8 cellular contexts compared by ENCODE assay signal in the genomic region with DNA sequence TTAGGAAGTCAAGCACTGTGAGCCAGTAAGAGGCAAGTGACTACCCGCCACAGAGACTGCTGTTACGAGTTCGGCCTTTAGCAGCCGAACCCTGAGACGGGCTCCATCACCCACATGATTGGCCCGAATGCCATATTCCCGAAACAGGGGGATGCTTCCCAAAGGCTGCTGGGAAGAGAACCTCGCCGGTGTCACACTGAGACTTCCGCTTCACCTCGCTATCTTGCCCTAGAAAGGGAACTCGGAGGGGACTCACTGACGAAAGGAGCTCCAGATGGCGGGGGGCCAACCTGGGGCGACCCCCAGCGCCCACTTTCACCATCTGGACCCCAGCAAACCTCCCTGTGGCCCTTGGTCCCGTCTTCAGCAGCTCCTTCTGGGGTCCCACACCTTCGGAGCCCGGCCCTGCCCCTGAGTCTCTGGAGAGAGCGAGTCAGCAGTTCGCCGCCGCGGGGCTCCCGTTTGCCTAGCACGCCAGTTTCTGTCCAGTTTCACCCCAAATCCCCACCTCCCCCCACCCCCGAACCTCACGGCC. TPM values are rescaled to one million over a fixed set of nuclear protein-coding genes. Genes with fewer than 3 reads are reported as not detected.
DNase-seq lines count a peak whose midpoint lies in the region; ATAC-seq and TF ChIP-seq lines count a peak whose summit lies in the region.

No MANE protein-coding gene starts in this region.

- H3K4me2 ChIP-seq in neural cell (ENCODE audit: low read length) = no peak overlapping the region

- TF ChIP-seq RAD21 in neural cell (conservative IDR thresholded peaks at IDR 0.05) = no peak

- no peaks in the 10 kb centered on the region for H3K9me3 Mint-ChIP-seq in activated T-cell treated with anti-CD3 and anti-CD28 coated beads, Interleukin-2, amount 50 U/mL, for 24 hours

- H3K27me3 Mint-ChIP-seq in activated T-cell treated with anti-CD3 and anti-CD28 coated beads, Interleukin-2, amount 50 U/mL, for 24 hours = peaks cover 3% of the 10 kb centered on the region

- no peak overlapping the region for H3K9ac ChIP-seq in neural cell (ENCODE audit: low read length)

- H3K4me1 ChIP-seq in urinary bladder (ENCODE audit: insufficient read depth) = no peaks in the 10 kb centered on the region

- ATAC-seq in GM21737 (IDR thresholded peaks at IDR 0.05; ENCODE audit: unreplicated experiment) = peak; percentile 26

- H4K20me1 ChIP-seq in neural cell (ENCODE audit: insufficient read depth) = no peaks in the 10 kb centered on the region

- H3K27me3 ChIP-seq in neural cell (ENCODE audit: insufficient read depth, low read depth, low read length) = no peaks in the 10 kb centered on the region

- DNase-seq in G401 (ENCODE audit: low spot score) = peak; percentile 71
- peak; percentile 59 for DNase-seq in KBM-7
- no peak for DNase-seq in activated T-cell treated with anti-CD3 and anti-CD28 coated beads, Interleukin-2, amount 50 U/mL, for 24 hours
- DNase-seq in fibroblast of mammary gland (ENCODE audit: low read depth) = peak; percentile 38
- DNase-seq in ACHN = no peak

- no peaks in the 10 kb centered on the region for H3K9me3 ChIP-seq in neural cell (ENCODE audit: low read length)

- peaks cover 50% of the 10 kb centered on the region for H3K36me3 Mint-ChIP-seq in activated T-cell treated with anti-CD3 and anti-CD28 coated beads, Interleukin-2, amount 50 U/mL, for 24 hours (ENCODE audit: low read depth)

- H2AFZ ChIP-seq in neural cell (ENCODE audit: low read depth, low read length) = no peak overlapping the region

- TF ChIP-seq CTCF in fibroblast of mammary gland (conservative IDR thresholded peaks at IDR 0.05; ENCODE audit: control insufficient read depth, insufficient read depth, low read depth, low read length) = no peak
- TF ChIP-seq CTCF in neural cell (IDR thresholded peaks at IDR 0.05; ENCODE audit: poor library complexity, severe bottlenecking) = no peak

- H3K4me1 Mint-ChIP-seq in activated T-cell treated with anti-CD3 and anti-CD28 coated beads, Interleukin-2, amount 50 U/mL, for 24 hours (ENCODE audit: low read depth) = peaks cover 51% of the 10 kb centered on the region

- TF ChIP-seq EP300 in neural cell (conservative IDR thresholded peaks at IDR 0.05; ENCODE audit: poor library complexity, severe bottlenecking) = no peak

- H3K27ac ChIP-seq in neural cell (ENCODE audit: low read length) = no peak overlapping the region
- H3K27ac ChIP-seq in urinary bladder (ENCODE audit: low read depth) = peak overlapping the region; percentile 80

- no peaks in the 10 kb centered on the region for H3K9me2 ChIP-seq in neural cell (ENCODE audit: insufficient read depth, low read length)

- H3K36me3 ChIP-seq in neural cell (ENCODE audit: insufficient read depth, low read length) (no peaks in the 10 kb centered on the region), urinary bladder (ENCODE audit: insufficient read depth) (peaks cover 2% of the 10 kb centered on the region)

- WGBS in urinary bladder = 1% methylated on average over 28 of the region's 28 CpGs

- peak overlapping the region; percentile 94 for H3K4me3 Mint-ChIP-seq in activated T-cell treated with anti-CD3 and anti-CD28 coated beads, Interleukin-2, amount 50 U/mL, for 24 hours

- H3F3A ChIP-seq in neural cell (ENCODE audit: insufficient read depth, low read length, poor library complexity, severe bottlenecking) = no peaks in the 10 kb centered on the region

- H3K27ac Mint-ChIP-seq in activated T-cell treated with anti-CD3 and anti-CD28 coated beads, Interleukin-2, amount 50 U/mL, for 24 hours = peak overlapping the region; percentile 94

- H3K79me2 ChIP-seq in neural cell (replicated peaks; ENCODE audit: insufficient read depth, low read length) = no peaks in the 10 kb centered on the region

- H3K4me3 ChIP-seq in fibroblast of mammary gland (ENCODE audit: control insufficient read depth, low read depth, low read length) (peak overlapping the region; percentile 82), neural cell (ENCODE audit: low read length) (peak overlapping the region; percentile 54), urinary bladder (ENCODE audit: low read depth, low read length) (peak overlapping the region; percentile 80)

- in situ Hi-C loops in G401 (cut with HindIII; ENCODE audit: low sequenced_read_pairs) = no loop called here
- in situ Hi-C loops in KBM-7 (cut with MboI; ENCODE audit: low pct_unique_long_range_greater_than_20kb, low sequenced_read_pairs) = no loop called here
- in situ Hi-C loops in ACHN (cut with HindIII; ENCODE audit: low pct_ligation_motif_present, low pct_unique_long_range_greater_than_20kb, low sequenced_read_pairs) = no loop called here

TF ChIP-seq in neural cell, 6 proteins besides CTCF, POLR2A, EP300 and RAD21:
- no peak for TF ChIP-seq MXI1 (conservative IDR thresholded peaks at IDR 0.05; ENCODE audit: poor library complexity, severe bottlenecking)
- no peak for TF ChIP-seq EZH2 (IDR thresholded peaks at IDR 0.05; ENCODE audit: borderline replicate concordance, insufficient read depth, low read length, poor library complexity, severe bottlenecking)
- TF ChIP-seq, protein P1, sequence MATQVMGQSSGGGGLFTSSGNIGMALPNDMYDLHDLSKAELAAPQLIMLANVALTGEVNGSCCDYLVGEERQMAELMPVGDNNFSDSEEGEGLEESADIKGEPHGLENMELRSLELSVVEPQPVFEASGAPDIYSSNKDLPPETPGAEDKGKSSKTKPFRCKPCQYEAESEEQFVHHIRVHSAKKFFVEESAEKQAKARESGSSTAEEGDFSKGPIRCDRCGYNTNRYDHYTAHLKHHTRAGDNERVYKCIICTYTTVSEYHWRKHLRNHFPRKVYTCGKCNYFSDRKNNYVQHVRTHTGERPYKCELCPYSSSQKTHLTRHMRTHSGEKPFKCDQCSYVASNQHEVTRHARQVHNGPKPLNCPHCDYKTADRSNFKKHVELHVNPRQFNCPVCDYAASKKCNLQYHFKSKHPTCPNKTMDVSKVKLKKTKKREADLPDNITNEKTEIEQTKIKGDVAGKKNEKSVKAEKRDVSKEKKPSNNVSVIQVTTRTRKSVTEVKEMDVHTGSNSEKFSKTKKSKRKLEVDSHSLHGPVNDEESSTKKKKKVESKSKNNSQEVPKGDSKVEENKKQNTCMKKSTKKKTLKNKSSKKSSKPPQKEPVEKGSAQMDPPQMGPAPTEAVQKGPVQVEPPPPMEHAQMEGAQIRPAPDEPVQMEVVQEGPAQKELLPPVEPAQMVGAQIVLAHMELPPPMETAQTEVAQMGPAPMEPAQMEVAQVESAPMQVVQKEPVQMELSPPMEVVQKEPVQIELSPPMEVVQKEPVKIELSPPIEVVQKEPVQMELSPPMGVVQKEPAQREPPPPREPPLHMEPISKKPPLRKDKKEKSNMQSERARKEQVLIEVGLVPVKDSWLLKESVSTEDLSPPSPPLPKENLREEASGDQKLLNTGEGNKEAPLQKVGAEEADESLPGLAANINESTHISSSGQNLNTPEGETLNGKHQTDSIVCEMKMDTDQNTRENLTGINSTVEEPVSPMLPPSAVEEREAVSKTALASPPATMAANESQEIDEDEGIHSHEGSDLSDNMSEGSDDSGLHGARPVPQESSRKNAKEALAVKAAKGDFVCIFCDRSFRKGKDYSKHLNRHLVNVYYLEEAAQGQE (IDR thresholded peaks at IDR 0.05; ENCODE audit: borderline replicate concordance) = no peak
- no peak for TF ChIP-seq SMC3 (conservative IDR thresholded peaks at IDR 0.05; ENCODE audit: poor library complexity)
- no peak for TF ChIP-seq POLR2AphosphoS5 (IDR thresholded peaks at IDR 0.05)
- no peak for TF ChIP-seq TAF1 (IDR thresholded peaks at IDR 0.05; ENCODE audit: low read depth)

RNA-seq across cellular contexts. Expression of gene HPS1, which starts 0.5 kb away (rescaled TPM):
- 33.1 and 38.8 TPM in 2 replicates for total RNA-seq in G401 (2014; rRNA removed; shearing (Covaris generic))
- polyA plus RNA-seq in neural cell = 1.4 and 1.7 TPM in 2 replicates
- 1.2 and 1.4 TPM in 2 replicates for polyA minus RNA-seq in neural cell
- 14.6 TPM for total RNA-seq in urinary bladder
- polyA plus RNA-seq in urinary bladder = 54.6 TPM

RNA-seq across cellular contexts. Expression of gene PYROXD2, which starts 31.2 kb away (rescaled TPM):
- not detected in 2 replicates for total RNA-seq in G401 (2014; rRNA removed; shearing (Covaris generic))
- polyA plus RNA-seq in neural cell (0.11 and 0.80 TPM in 2 replicates), urinary bladder (8.9 TPM)
- polyA minus RNA-seq in neural cell = 0.93 TPM in 1 of 2 replicates, not detected in the other
- total RNA-seq in urinary bladder = 15.0 TPM

Comparison
In these comparisons a context has a peak if more than half of its experiments do, and no peak if none do; other contexts are left out.
1. DNase-seq: peak in G401 (single experiment), KBM-7 (single experiment) and fibroblast of mammary gland (single experiment); none in activated T-cell treated with anti-CD3 and anti-CD28 coated beads, Interleukin-2, amount 50 U/mL, for 24 hours (single experiment) and ACHN (single experiment).
2. RNA of gene PYROXD2, which starts 31.2 kb away (total RNA-seq): 15.0 TPM in urinary bladder (single experiment); not detected in G401; every median in the first group is over 10 times any median in the second.
3. Peak in every context shown above with its lines, with median percentiles within 50 percentile points of each other: H3K4me3 ChIP-seq.